Comparison of ENCODE assay signal across 22 cellular contexts in the genomic region with DNA sequence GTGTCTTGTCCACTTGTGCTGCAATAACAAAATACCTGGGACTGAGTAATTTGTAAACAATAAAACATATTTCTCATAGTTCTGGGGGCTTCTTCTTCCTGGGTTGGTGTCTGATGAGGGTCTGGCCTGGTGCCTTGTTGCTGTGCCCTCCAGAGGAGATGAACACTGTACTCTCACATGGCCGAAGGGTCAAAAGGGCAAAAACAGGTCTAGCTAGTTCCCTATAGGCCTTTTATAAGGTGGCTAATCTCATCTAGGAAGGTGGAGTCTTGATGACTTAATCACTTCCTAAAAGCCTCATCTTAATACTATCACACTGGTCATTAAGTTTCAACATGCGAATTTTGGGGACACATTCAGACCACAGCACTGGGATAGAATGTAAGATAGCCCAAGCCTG.
"Had no signal": no experiment of that assay in that cellular context is flagged by ENCODE, and none has a peak within 500 bp of the region (broad histone marks: within the 10 kb centered on the region; RNA-seq: fewer than 3 reads in every experiment).

No MANE protein-coding gene starts in this region.

- H3K4me3 Mint-ChIP-seq: activated naive CD4-positive, alpha-beta T cell treated with anti-CD3 and anti-CD28 coated beads, Interleukin-2, amount 50 U/mL, for 24 hours; mesothelial cell of epicardium; nephron progenitor cell had no signal

- H3K9me3 ChIP-seq: adrenal gland, vagina had no signal

- H3K27me3 Mint-ChIP-seq: activated naive CD4-positive, alpha-beta T cell treated with anti-CD3 and anti-CD28 coated beads, Interleukin-2, amount 50 U/mL, for 24 hours had no signal

- ATAC-seq: left lobe of liver had no signal

- H3K27ac ChIP-seq: adrenal gland, breast epithelium, sigmoid colon, tibial nerve, vagina had no signal

- H3K4me3 ChIP-seq: adrenal gland, breast epithelium, sigmoid colon, tibial nerve, vagina had no signal

- H3K36me3 Mint-ChIP-seq: activated naive CD4-positive, alpha-beta T cell treated with anti-CD3 and anti-CD28 coated beads, Interleukin-2, amount 50 U/mL, for 24 hours had no signal

- H3K36me3 ChIP-seq: adrenal gland, breast epithelium, sigmoid colon, tibial nerve, vagina had no signal

- H3K4me1 Mint-ChIP-seq: activated naive CD4-positive, alpha-beta T cell treated with anti-CD3 and anti-CD28 coated beads, Interleukin-2, amount 50 U/mL, for 24 hours; nephron progenitor cell had no signal

- H3K4me1 ChIP-seq: adrenal gland, breast epithelium, sigmoid colon, tibial nerve, vagina had no signal

- H3K27ac Mint-ChIP-seq: activated naive CD4-positive, alpha-beta T cell treated with anti-CD3 and anti-CD28 coated beads, Interleukin-2, amount 50 U/mL, for 24 hours; mesothelial cell of epicardium; nephron progenitor cell had no signal

- H3K27me3 ChIP-seq: adrenal gland, breast epithelium, sigmoid colon, tibial nerve, vagina had no signal

- DNase-seq: activated CD4-positive, CD25-positive, alpha-beta regulatory T cell treated with anti-CD3 and anti-CD28 coated beads, Interleukin-2, amount 50 U/mL, for 72 hours; activated CD8-positive, alpha-beta memory T cell treated with anti-CD3 and anti-CD28 coated beads for 24 hours; activated CD8-positive, alpha-beta memory T cell treated with anti-CD3 and anti-CD28 coated beads, Interleukin-2, amount 50 U/mL, for 48 hours; activated gamma-delta T cell; activated T-cell treated with anti-CD3 and anti-CD28 coated beads, Interleukin-2, amount 50 U/mL, for 48 hours; adrenal gland; cortex of kidney; erythroblast; foreskin melanocyte; glutamatergic neuron; hippocampal formation; nephron progenitor cell; nucleus accumbens; sigmoid colon; stimulated activated naive CD4-positive, alpha-beta T cell; substantia nigra had no signal
